Comparison of ENCODE assay signal across 18 cellular contexts in the genomic region with DNA sequence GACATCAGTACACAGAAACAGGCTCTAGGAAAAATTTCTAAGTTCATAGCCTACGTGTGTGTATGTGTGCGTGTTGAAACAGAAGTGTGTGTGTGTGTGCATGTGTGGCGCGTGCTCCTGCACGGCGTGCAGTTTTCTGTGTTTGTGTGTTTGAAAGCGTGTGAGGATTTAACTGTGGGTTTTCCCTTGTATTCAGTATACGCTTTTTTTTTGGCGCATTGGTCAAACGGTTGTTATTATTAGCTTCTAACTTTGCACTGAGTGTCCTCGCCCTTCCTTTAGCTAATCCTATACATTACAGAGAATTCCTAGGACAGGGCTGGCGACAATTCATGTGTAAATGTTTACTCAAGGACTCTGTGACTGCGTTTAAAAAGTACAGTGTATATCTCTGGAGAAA. TPM values are rescaled to one million over a fixed set of nuclear protein-coding genes. Genes with fewer than 3 reads are reported as not detected.
"Had no signal": no experiment of that assay in that cellular context is flagged by ENCODE, and none has a peak within 500 bp of the region (broad histone marks: within the 10 kb centered on the region; RNA-seq: fewer than 3 reads in every experiment).

No MANE protein-coding gene starts in this region.

- H3K27me3 Mint-ChIP-seq: activated naive CD8-positive, alpha-beta T cell had no signal

- DNase-seq: activated gamma-delta T cell; activated T-cell treated with anti-CD3 and anti-CD28 coated beads, Interleukin-2, amount 50 U/mL, for 1 hour; brain microvascular endothelial cell; glutamatergic neuron; occipital lobe; stimulated activated CD4-positive, alpha-beta T cell treated with anti-CD3 and anti-CD28 coated beads, Interleukin-12 subunit alpha, Interleukin-12 subunit beta, amount 100 ng/mL, for 4 hours; stimulated activated naive CD4-positive, alpha-beta T cell treated with Interleukin-2 at 50 U/mL for 16 hours; T-helper 2 cell; upper lobe of left lung had no signal

- H3K36me3 ChIP-seq: brain microvascular endothelial cell had no signal

- H3K27me3 ChIP-seq: brain microvascular endothelial cell, dorsolateral prefrontal cortex, esophagus muscularis mucosa, suprapubic skin, upper lobe of left lung had no signal

- ATAC-seq: activated CD4-positive, CD25-positive, alpha-beta regulatory T cell treated with anti-CD3 and anti-CD28 coated beads, Interleukin-2, amount 50 U/mL, for 24 hours; sciatic nerve had no signal

- H3K27ac ChIP-seq: brain microvascular endothelial cell, suprapubic skin, upper lobe of left lung had no signal

- H3K4me3 Mint-ChIP-seq: activated naive CD8-positive, alpha-beta T cell; nephron had no signal

- H3K4me1 ChIP-seq: prostate gland, suprapubic skin had no signal

- H3K9me3 ChIP-seq: esophagus muscularis mucosa, prostate gland, suprapubic skin, upper lobe of left lung had no signal

- H3K4me3 ChIP-seq: dorsolateral prefrontal cortex, esophagus muscularis mucosa, prostate gland, suprapubic skin had no signal

- H3K27ac Mint-ChIP-seq: activated naive CD8-positive, alpha-beta T cell had no signal

RNA-seq across cellular contexts. Expression of a gene that starts 25.0 kb away (rescaled TPM):
- total RNA-seq: fibroblast of villous mesenchyme had no signal

RNA-seq across cellular contexts. Expression of a gene that starts 40.6 kb away (rescaled TPM):
- total RNA-seq: esophagus muscularis mucosa, fibroblast of villous mesenchyme, occipital lobe, prostate gland had no signal
